9 cellular contexts compared by ENCODE assay signal in the genomic region with DNA sequence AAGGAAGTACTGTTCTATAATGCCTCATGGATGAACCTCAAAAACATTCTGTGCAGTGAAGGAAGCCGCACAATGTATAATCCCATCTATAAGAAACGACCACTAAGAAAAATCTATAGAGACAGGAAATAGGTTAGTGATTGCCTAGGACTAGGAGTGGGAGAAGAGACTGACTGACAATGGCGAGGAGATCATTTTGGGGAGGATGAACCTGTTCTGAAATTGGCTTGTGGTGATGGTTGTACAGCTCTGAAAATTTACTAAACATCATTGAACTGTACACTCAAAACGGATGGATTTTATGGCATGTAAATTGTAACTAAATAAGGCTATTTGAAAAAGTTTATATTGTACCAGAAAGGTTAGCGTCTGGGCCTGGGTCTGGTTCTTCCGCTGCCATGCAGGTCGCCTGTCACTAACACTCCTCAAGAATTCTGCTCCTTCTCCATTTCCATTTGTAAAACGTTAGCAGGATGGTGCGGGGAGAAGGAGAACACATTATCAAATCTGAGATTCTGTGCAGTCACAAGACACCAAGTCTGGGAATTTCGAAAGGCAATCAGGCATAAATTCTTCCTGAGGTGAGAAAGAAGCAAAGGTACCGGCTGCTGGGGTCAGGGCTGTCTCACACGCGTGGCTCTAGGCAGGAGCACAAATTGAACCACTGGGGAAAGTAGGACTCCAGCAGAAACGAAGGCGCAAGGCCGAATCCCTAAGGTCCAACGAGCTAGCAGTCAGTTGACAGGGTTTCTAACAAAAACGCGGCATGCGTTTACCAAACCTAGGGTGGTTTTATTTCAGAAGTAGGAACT. TPM values are rescaled to one million over a fixed set of nuclear protein-coding genes. Genes with fewer than 3 reads are reported as not detected.
DNase-seq lines count a peak whose midpoint lies in the region; ATAC-seq and TF ChIP-seq lines count a peak whose summit lies in the region.
"Had no signal": no experiment of that assay in that cellular context is flagged by ENCODE, and none has a peak within 500 bp of the region (broad histone marks: within the 10 kb centered on the region; RNA-seq: fewer than 3 reads in every experiment).

No MANE protein-coding gene starts in this region.

- H3K4me1 Mint-ChIP-seq in endodermal cell, result peaks cover 15% of the 10 kb centered on the region

- H3K9me3 ChIP-seq in endodermal cell (ENCODE audit: control insufficient read depth, low read length), result no peaks in the 10 kb centered on the region

- peaks cover 8% of the 10 kb centered on the region for H3K36me3 Mint-ChIP-seq in endodermal cell (ENCODE audit: low read depth)

- TF ChIP-seq POLR2A in NB4 (IDR thresholded peaks at IDR 0.05; ENCODE audit: extremely low read depth, insufficient read length), result no peak

- H3K4me3 Mint-ChIP-seq in endodermal cell, result peak overlapping the region; percentile 63

- H3K27ac Mint-ChIP-seq in endodermal cell, result no peak overlapping the region

- no peak overlapping the region for H3K27ac ChIP-seq in endodermal cell (ENCODE audit: low read depth, low read length)
- H3K27ac ChIP-seq in rectal smooth muscle tissue (ENCODE audit: low read depth, low read length), result no peak overlapping the region

- peaks cover 39% of the 10 kb centered on the region for H3K27me3 Mint-ChIP-seq in endodermal cell (ENCODE audit: insufficient read depth)

- H3K4me3 ChIP-seq in GM12875 (ENCODE audit: low read depth, low read length) (peak overlapping the region; percentile 65), NB4 (ENCODE audit: low read depth, low read length) (peak overlapping the region; percentile 34), endodermal cell (ENCODE audit: low read length) (peak overlapping the region; percentile 76), rectal smooth muscle tissue (ENCODE audit: low read length) (peak overlapping the region; percentile 74)

- DNase-seq in NB4 (ENCODE audit: low read depth), result no peak
- DNase-seq in endodermal cell, result no peak
- DNase-seq in NCI-H524 treated with DMSO at 0.1 percent for 48 hours (lab: John Stamatoyannopoulos, UW), result no peak
- DNase-seq: SW 1271 had no signal

- no peaks in the 10 kb centered on the region for H3K9me3 Mint-ChIP-seq in endodermal cell

- 79 to 82% methylated on average over 11 to 20 of the region's 20 CpGs for WGBS in endodermal cell (ENCODE audit: insufficient coverage in 1 of 2, insufficient read length in 1 of 2), 2 experiments

- no peak for ATAC-seq in HG02759 (IDR thresholded peaks at IDR 0.05; ENCODE audit: unreplicated experiment)
- ATAC-seq in GM21515 (IDR thresholded peaks at IDR 0.05; ENCODE audit: unreplicated experiment), result no peak
- ATAC-seq in GM21619 (IDR thresholded peaks at IDR 0.05; ENCODE audit: unreplicated experiment), result no peak

- no peak for TF ChIP-seq CTCF in GM12875 (IDR thresholded peaks at IDR 0.05; ENCODE audit: borderline replicate concordance, insufficient read depth, low read depth, low read length)
- no peak for TF ChIP-seq CTCF in NB4 (IDR thresholded peaks at IDR 0.05; ENCODE audit: low read depth, low read length)
- TF ChIP-seq CTCF in endodermal cell (conservative IDR thresholded peaks at IDR 0.05), result no peak

- H3K4me1 ChIP-seq in endodermal cell (ENCODE audit: control insufficient read depth, insufficient read depth, low read length) (no peaks in the 10 kb centered on the region), rectal smooth muscle tissue (ENCODE audit: control insufficient read depth, insufficient read depth, low read length) (peaks cover 5% of the 10 kb centered on the region)

- H3K9ac ChIP-seq in endodermal cell (ENCODE audit: extremely low read depth, low read length, poor library complexity, severe bottlenecking), result no peak overlapping the region
- no peak overlapping the region for H3K9ac ChIP-seq in rectal smooth muscle tissue (ENCODE audit: low read length)

- no peaks in the 10 kb centered on the region for H3K36me3 ChIP-seq in endodermal cell (ENCODE audit: control insufficient read depth, insufficient read depth, low read length)
- no peaks in the 10 kb centered on the region for H3K36me3 ChIP-seq in rectal smooth muscle tissue (ENCODE audit: control insufficient read depth, insufficient read depth, low read length)

- peaks cover 44% of the 10 kb centered on the region for H3K27me3 ChIP-seq in endodermal cell (ENCODE audit: control insufficient read depth, insufficient read depth, low read length, poor library complexity, severe bottlenecking)
- H3K27me3 ChIP-seq in rectal smooth muscle tissue (ENCODE audit: control insufficient read depth, insufficient read depth, low read length), result peaks cover 17% of the 10 kb centered on the region

RNA-seq across cellular contexts. Expression of a gene that starts 0.8 kb away (rescaled TPM):
- 10 to 100 TPM; 59.1 to 76.2 TPM for total RNA-seq in endodermal cell
- 13.3 TPM for polyA plus RNA-seq in endodermal cell (2013, experiment 1 of 2)
- polyA plus RNA-seq in endodermal cell (2013, experiment 2 of 2), result 9.6 TPM
